In the genomic region with DNA sequence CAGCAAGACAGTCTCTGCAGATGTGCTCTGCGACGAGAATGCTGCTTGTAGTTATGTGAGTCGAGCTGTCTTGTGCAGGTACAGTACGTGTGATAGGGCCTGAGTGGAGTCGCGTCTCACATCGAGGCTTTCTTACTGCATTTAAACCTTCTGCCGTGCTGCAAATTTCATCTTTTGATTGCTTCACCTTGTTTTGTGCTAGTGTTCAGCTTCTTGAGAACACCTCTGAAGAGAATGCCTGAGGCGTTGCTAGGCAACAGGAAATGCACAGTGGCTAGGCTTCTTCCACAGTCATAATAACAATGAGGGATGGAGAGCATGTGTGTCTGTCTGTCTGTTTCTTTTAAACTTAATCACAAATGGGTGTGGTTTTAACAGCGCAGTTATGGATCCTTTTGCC, we compare ENCODE assay signal across 12 cellular contexts. TPM values are rescaled to one million over a fixed set of nuclear protein-coding genes. Genes with fewer than 3 reads are reported as not detected.
DNase-seq lines count a peak whose midpoint lies in the region; ATAC-seq, FAIRE-seq and TF ChIP-seq lines count a peak whose summit lies in the region.
"Had no signal": no experiment of that assay in that cellular context is flagged by ENCODE, and none has a peak within 500 bp of the region (broad histone marks: within the 10 kb centered on the region; RNA-seq: fewer than 3 reads in every experiment).

No MANE protein-coding gene starts in this region.

- FAIRE-seq in keratinocyte (lab: Jason Lieb, UNC), result no peak
- FAIRE-seq: kidney had no signal

- peaks cover 6% of the 10 kb centered on the region for H4K20me1 ChIP-seq in keratinocyte (ENCODE audit: control insufficient read depth, extremely low read depth, insufficient read depth, low read length)

- H3K9me3 ChIP-seq in ascending aorta (no peaks in the 10 kb centered on the region), keratinocyte (ENCODE audit: control insufficient read depth, low read depth, low read length) (no peaks in the 10 kb centered on the region), gastrocnemius medialis (no peaks in the 10 kb centered on the region)
- H3K9me3 ChIP-seq: stomach had no signal

- H3K27ac Mint-ChIP-seq in stimulated activated naive CD8-positive, alpha-beta T cell treated with anti-CD3 and anti-CD28 coated beads, Interleukin-15, Interleukin-2, amounts not matched to agents 100 ng/mL and 50 ng/mL, for 24 hours, result peak overlapping the region; percentile 28
- H3K27ac Mint-ChIP-seq: activated B cell treated with CpG ODN at 0.5 μM for 24 hours had no signal

- TF ChIP-seq POLR2A in gastrocnemius medialis (IDR thresholded peaks at IDR 0.05), result no peak

- no peak for DNase-seq in stimulated activated naive CD8-positive, alpha-beta T cell treated with anti-CD3 and anti-CD28 coated beads, Interleukin-15, Interleukin-2, amounts not matched to agents 100 U/mL and 50 U/mL, for 24 hours
- DNase-seq in ascending aorta (ENCODE audit: low spot score in 2 of 2), result no peak
- peak; percentile 89 for DNase-seq in keratinocyte (ENCODE audit: low read depth, low spot score)
- no peak for DNase-seq in mesenteric fat pad (ENCODE audit: low spot score)
- DNase-seq in islet precursor cell, result no peak
- no peak for DNase-seq in DMS114 treated with DMSO at 0.1 percent for 48 hours (lab: John Stamatoyannopoulos, UW; ENCODE audit: unreplicated experiment)
- DNase-seq in gastrocnemius medialis, result no peak
- DNase-seq: activated B cell treated with CpG ODN at 0.5 μM for 24 hours, DND-41, kidney, stomach had no signal

- no peaks in the 10 kb centered on the region for H3K27me3 Mint-ChIP-seq in stimulated activated naive CD8-positive, alpha-beta T cell treated with anti-CD3 and anti-CD28 coated beads, Interleukin-15, Interleukin-2, amounts not matched to agents 100 ng/mL and 50 ng/mL, for 24 hours
- H3K27me3 Mint-ChIP-seq: activated B cell treated with CpG ODN at 0.5 μM for 24 hours had no signal

- in situ Hi-C loops in gastrocnemius medialis (cut with MboI; ENCODE audit: low sequenced_read_pairs in 4 of 4), result no loop called here

- H3K9ac ChIP-seq in keratinocyte (ENCODE audit: control insufficient read depth, extremely low read depth, insufficient read depth, low read length), result peak overlapping the region; percentile 26

- H3K27ac ChIP-seq in ascending aorta (peak overlapping the region; percentile 91 to 92), keratinocyte (ENCODE audit: control insufficient read depth, insufficient read depth, low read length) (peak overlapping the region; percentile 57), gastrocnemius medialis (peak overlapping the region in 1 of 4 donors; percentile 95)

- H3K27me3 ChIP-seq in ascending aorta (no peaks in the 10 kb centered on the region), keratinocyte (ENCODE audit: control insufficient read depth, extremely low read depth, insufficient read depth, low read length) (no peaks in the 10 kb centered on the region), gastrocnemius medialis (no peaks in the 10 kb centered on the region)
- H3K27me3 ChIP-seq: stomach had no signal

- H3K4me2 ChIP-seq in keratinocyte (ENCODE audit: control insufficient read depth, extremely low read depth, insufficient read depth, low read depth, low read length), result peak overlapping the region; percentile 62

- H3K4me1 Mint-ChIP-seq in stimulated activated naive CD8-positive, alpha-beta T cell treated with anti-CD3 and anti-CD28 coated beads, Interleukin-15, Interleukin-2, amounts not matched to agents 100 ng/mL and 50 ng/mL, for 24 hours (ENCODE audit: low read depth), result peaks cover 72% of the 10 kb centered on the region

- H3K79me2 ChIP-seq in keratinocyte (ENCODE audit: control insufficient read depth, insufficient read depth, low read length), result peaks cover 16% of the 10 kb centered on the region

- H3K4me3 ChIP-seq in ascending aorta (no peak overlapping the region), keratinocyte (ENCODE audit: control insufficient read depth in 2 of 3, extremely low read depth in 1 of 3, insufficient read depth in 2 of 3, low read depth in 1 of 3, low read length in 3 of 3) (no peak overlapping the region), gastrocnemius medialis (no peak overlapping the region)
- H3K4me3 ChIP-seq: stomach had no signal

- H2AFZ ChIP-seq in keratinocyte (ENCODE audit: control insufficient read depth, low read length), result no peak overlapping the region

- peaks cover 10 to 19% of the 10 kb centered on the region in 2 donors for H3K36me3 ChIP-seq in ascending aorta
- H3K36me3 ChIP-seq in keratinocyte (ENCODE audit: control insufficient read depth in 2 of 2, extremely low read depth in 1 of 2, insufficient read depth in 2 of 2, low read length in 2 of 2), result peaks cover 0 to 3% of the 10 kb centered on the region in 2 experiments
- peaks cover 0 to 8% of the 10 kb centered on the region in 2 donors for H3K36me3 ChIP-seq in gastrocnemius medialis

- no peaks in the 10 kb centered on the region for H3K9me3 Mint-ChIP-seq in stimulated activated naive CD8-positive, alpha-beta T cell treated with anti-CD3 and anti-CD28 coated beads, Interleukin-15, Interleukin-2, amounts not matched to agents 100 ng/mL and 50 ng/mL, for 24 hours
- H3K9me3 Mint-ChIP-seq: activated B cell treated with CpG ODN at 0.5 μM for 24 hours had no signal

- no peak for ATAC-seq in stimulated activated naive CD8-positive, alpha-beta T cell treated with anti-CD3 and anti-CD28 coated beads, Interleukin-15, Interleukin-2, amounts not matched to agents 100 U/mL and 50 U/mL, for 24 hours
- ATAC-seq in gastrocnemius medialis, result no peak

- intact Hi-C loops in ascending aorta (cut with DNase I) (loop anchor here (5.0 to 10.0 kb wide), 3 partner anchors 34 to 481 kb away; a partner anchor contains a TSS), gastrocnemius medialis (cut with DNase I; ENCODE audit: low total_unique reads) (loop anchor here (5.0 kb wide), 1 partner anchor 204 kb away; no protein-coding TSS in a partner anchor)

- peaks cover 68% of the 10 kb centered on the region for H3K36me3 Mint-ChIP-seq in stimulated activated naive CD8-positive, alpha-beta T cell treated with anti-CD3 and anti-CD28 coated beads, Interleukin-15, Interleukin-2, amounts not matched to agents 100 ng/mL and 50 ng/mL, for 24 hours (ENCODE audit: low read depth)

- no peaks in the 10 kb centered on the region for H3K9me1 ChIP-seq in keratinocyte (ENCODE audit: control insufficient read depth, extremely low read depth, insufficient read depth, low read length)

- no peak overlapping the region for H3K4me3 Mint-ChIP-seq in stimulated activated naive CD8-positive, alpha-beta T cell treated with anti-CD3 and anti-CD28 coated beads, Interleukin-15, Interleukin-2, amounts not matched to agents 100 ng/mL and 50 ng/mL, for 24 hours
- H3K4me3 Mint-ChIP-seq: activated B cell treated with CpG ODN at 0.5 μM for 24 hours had no signal

- TF ChIP-seq CTCF in ascending aorta (IDR thresholded peaks at IDR 0.05) (no peak), keratinocyte (optimal IDR thresholded peaks at IDR 0.05 in 1 of 3, IDR thresholded peaks at IDR 0.05 in 1 of 3, conservative IDR thresholded peaks at IDR 0.05 in 1 of 3; ENCODE audit: extremely low read depth in 1 of 3, insufficient read depth in 2 of 3, low read length in 3 of 3) (no peak), gastrocnemius medialis (IDR thresholded peaks at IDR 0.05 in 4 of 5, conservative IDR thresholded peaks at IDR 0.05 in 1 of 5) (no peak)

- H3K4me1 ChIP-seq in ascending aorta (peaks cover 32 to 68% of the 10 kb centered on the region in 2 donors), keratinocyte (ENCODE audit: control insufficient read depth, extremely low read depth, insufficient read depth, low read length) (peaks cover 36% of the 10 kb centered on the region), gastrocnemius medialis (peaks cover 65 to 95% of the 10 kb centered on the region in 2 donors)

- dilution Hi-C loops in keratinocyte (cut with MboI; ENCODE audit: extremely low pct_ligation_motif_present, low sequenced_read_pairs), result no loop called here

RNA-seq across cellular contexts. Expression of a gene that starts 52.9 kb away (rescaled TPM):
- 17.8 TPM for total RNA-seq in ascending aorta
- polyA plus RNA-seq in keratinocyte, result 16.8 to 41.5 TPM (median 35.6 TPM) in 3 replicates
- polyA plus RNA-seq in keratinocyte (2011; ENCODE audit: low read depth), result 29.4 TPM
- 36.6 and 46.1 TPM in 2 replicates for polyA plus RNA-seq in keratinocyte (2011; cell fraction: cytosol; rRNA removed)
- polyA plus RNA-seq in keratinocyte (2011; cell fraction: nucleus; rRNA removed), result 28.5 and 33.9 TPM in 2 replicates
- 42.6 and 102 TPM in 2 replicates for polyA plus RNA-seq in keratinocyte (2012; ENCODE audit: low replicate concordance)
- 3.0 to 15.5 TPM (median 5.9 TPM) in 3 replicates for polyA minus RNA-seq in keratinocyte
- polyA minus RNA-seq in keratinocyte (2011; cell fraction: cytosol; rRNA and poly(A)+ RNA removed), result 7.1 TPM
- 7.6 and 14.4 TPM in 2 replicates for polyA minus RNA-seq in keratinocyte (2011; cell fraction: nucleus; rRNA and poly(A)+ RNA removed)
- total RNA-seq in mesenteric fat pad, result 69.3 TPM
- 10 to 100 TPM; 17.3 to 54.8 (median 29.3) TPM for total RNA-seq in gastrocnemius medialis

RNA-seq across cellular contexts. Expression of a gene that starts 52.9 kb away (rescaled TPM):
- total RNA-seq in ascending aorta (8.4 TPM), mesenteric fat pad (25.0 TPM), gastrocnemius medialis (10 to 100 TPM in 1 of 4 donors, 1 to 10 TPM in 3; 2.0 to 22.2 (median 6.2) TPM)
- 2.5 to 5.9 TPM (median 4.0 TPM) in 3 replicates for polyA plus RNA-seq in keratinocyte
- 7.0 TPM for polyA plus RNA-seq in keratinocyte (2011; ENCODE audit: low read depth)
- 0.44 and 1.2 TPM in 2 replicates for polyA plus RNA-seq in keratinocyte (2011; cell fraction: cytosol; rRNA removed)
- polyA plus RNA-seq in keratinocyte (2011; cell fraction: nucleus; rRNA removed), result 7.4 and 12.4 TPM in 2 replicates
- 3.1 and 12.3 TPM in 2 replicates for polyA plus RNA-seq in keratinocyte (2012; ENCODE audit: low replicate concordance)
- polyA minus RNA-seq in keratinocyte, result 3.8 to 22.1 TPM (median 10.7 TPM) in 3 replicates
- polyA minus RNA-seq in keratinocyte (2011; cell fraction: cytosol; rRNA and poly(A)+ RNA removed), result 2.1 TPM
- 25.4 and 45.5 TPM in 2 replicates for polyA minus RNA-seq in keratinocyte (2011; cell fraction: nucleus; rRNA and poly(A)+ RNA removed)
